Comparison of ENCODE assay signal across 21 cellular contexts in the genomic region with DNA sequence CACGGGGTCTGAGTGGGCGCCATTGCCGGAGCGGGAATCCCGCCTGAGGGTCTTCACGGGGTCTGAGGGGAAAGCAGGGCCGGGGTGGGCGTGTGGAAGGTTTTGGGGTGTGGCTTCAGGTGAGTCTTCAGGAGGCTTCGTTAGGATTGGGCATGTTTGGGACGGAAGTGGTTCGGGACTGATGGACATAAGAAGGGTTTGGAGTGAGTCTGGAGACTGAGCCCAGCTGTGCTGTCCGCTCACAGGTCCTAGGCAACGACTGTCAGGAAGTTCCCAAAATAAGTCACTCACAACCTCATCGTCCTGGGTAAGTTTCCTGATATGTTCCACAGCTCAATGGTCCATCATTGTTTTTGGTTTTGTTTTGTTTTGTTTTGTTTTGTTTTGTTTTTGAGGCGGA.
"Had no signal": no experiment of that assay in that cellular context is flagged by ENCODE, and none has a peak within 500 bp of the region (broad histone marks: within the 10 kb centered on the region; RNA-seq: fewer than 3 reads in every experiment).

No MANE protein-coding gene starts in this region.

- DNase-seq: activated CD4-positive, alpha-beta T cell treated with anti-CD3 and anti-CD28 coated beads for 1 hour; activated CD8-positive, alpha-beta memory T cell treated with anti-CD3 and anti-CD28 coated beads, Interleukin-2, amount 50 U/mL, for 4 hours; activated CD8-positive, alpha-beta T cell treated with anti-CD3 and anti-CD28 coated beads for 36 hours; activated naive CD4-positive, alpha-beta T cell; caudate nucleus; colonic mucosa; effector CD8-positive, alpha-beta T cell; gastrocnemius medialis; heart right ventricle; natural killer cell; occipital lobe; psoas muscle; spleen; stimulated activated CD4-positive, alpha-beta T cell treated with anti-CD3 and anti-CD28 coated beads, Interleukin-1b, Interleukin-23, amount 100 ng/mL, for 48 hours; substantia nigra had no signal

- H3K4me1 ChIP-seq: colonic mucosa, gastrocnemius medialis, psoas muscle had no signal

- H3K4me3 Mint-ChIP-seq: activated CD8-positive, alpha-beta T cell treated with anti-CD3 and anti-CD28 coated beads for 36 hours; memory B cell; natural killer cell; stimulated activated memory B cell treated with anti-CD40 and anti-IgM and Interleukin-4, amounts not matched to agents 10 μg/mL and 1 μg/mL and 100 μg/mL, for 72 hours had no signal

- ATAC-seq: activated CD8-positive, alpha-beta T cell treated with anti-CD3 and anti-CD28 coated beads for 36 hours; gastrocnemius medialis; heart right ventricle; left lobe of liver; natural killer cell; psoas muscle; sciatic nerve; stimulated activated memory B cell treated with anti-CD40 and anti-IgM and Interleukin-4, amounts not matched to agents 10 μg/mL and 1 μg/mL and 100 μg/mL, for 72 hours had no signal

- H3K27ac Mint-ChIP-seq: activated CD8-positive, alpha-beta T cell treated with anti-CD3 and anti-CD28 coated beads for 36 hours; activated T-helper 1 cell treated with anti-CD3 and anti-CD28 coated beads, Interleukin-12 subunit alpha, Interleukin-12 subunit beta, Interleukin-2, Interleukin-4 antibody, amounts not matched to agents 30 ng/mL and 10 ng/mL and 1 ng/mL, durations not matched to agents 14 hours and 24 hours and 36 hours; memory B cell; natural killer cell; stimulated activated memory B cell treated with anti-CD40 and anti-IgM and Interleukin-4, amounts not matched to agents 10 μg/mL and 1 μg/mL and 100 μg/mL, for 72 hours had no signal

- H3K27me3 ChIP-seq: colonic mucosa, upper lobe of left lung had no signal

- H3K9me3 Mint-ChIP-seq: activated CD8-positive, alpha-beta T cell treated with anti-CD3 and anti-CD28 coated beads for 36 hours; activated T-helper 1 cell treated with anti-CD3 and anti-CD28 coated beads, Interleukin-12 subunit alpha, Interleukin-12 subunit beta, Interleukin-2, Interleukin-4 antibody, amounts not matched to agents 30 ng/mL and 10 ng/mL and 1 ng/mL, durations not matched to agents 14 hours and 24 hours and 36 hours; memory B cell; natural killer cell; stimulated activated memory B cell treated with anti-CD40 and anti-IgM and Interleukin-4, amounts not matched to agents 10 μg/mL and 1 μg/mL and 100 μg/mL, for 72 hours had no signal

- H3K36me3 ChIP-seq: colonic mucosa, gastrocnemius medialis, heart right ventricle, spleen, upper lobe of left lung had no signal

- H3K36me3 Mint-ChIP-seq: memory B cell; natural killer cell; stimulated activated memory B cell treated with anti-CD40 and anti-IgM and Interleukin-4, amounts not matched to agents 10 μg/mL and 1 μg/mL and 100 μg/mL, for 72 hours had no signal

- H3K4me3 ChIP-seq: colonic mucosa, gastrocnemius medialis, heart right ventricle, psoas muscle, spleen, upper lobe of left lung had no signal

- H3K27ac ChIP-seq: colonic mucosa, gastrocnemius medialis, heart right ventricle, psoas muscle, spleen, upper lobe of left lung had no signal

- H3K9me3 ChIP-seq: colonic mucosa, gastrocnemius medialis, heart right ventricle, psoas muscle, spleen, upper lobe of left lung had no signal
